In genomic region chr11:64356498-64357411, GRCh38 we compare ENCODE assay signal across 8 cellular contexts. TPM values are rescaled to one million over a fixed set of nuclear protein-coding genes. Genes with fewer than 3 reads are reported as not detected.
DNase-seq lines count a peak whose midpoint lies in the region; ATAC-seq and TF ChIP-seq lines count a peak whose summit lies in the region.

No MANE protein-coding gene starts in this region.

- no peaks in the 10 kb centered on the region for H3K27me3 Mint-ChIP-seq in CD14-positive monocyte (ENCODE audit: low read depth in 3 of 3)
- H3K27me3 Mint-ChIP-seq in naive thymus-derived CD8-positive, alpha-beta T cell: no peaks in the 10 kb centered on the region

- peaks cover 46% of the 10 kb centered on the region for H3K4me1 Mint-ChIP-seq in CD14-positive monocyte
- H3K4me1 Mint-ChIP-seq in naive thymus-derived CD8-positive, alpha-beta T cell: peaks cover 11 to 39% (median 32%) of the 10 kb centered on the region in 4 donors

- H3K4me3 ChIP-seq in GM12864 (ENCODE audit: low read depth, low read length): no peak overlapping the region

- H3K36me3 Mint-ChIP-seq in CD14-positive monocyte: peaks cover 26 to 56% of the 10 kb centered on the region in 2 donors
- peaks cover 0 to 9% (median 0%) of the 10 kb centered on the region in 3 donors for H3K36me3 Mint-ChIP-seq in naive thymus-derived CD8-positive, alpha-beta T cell

- H3K27ac Mint-ChIP-seq in CD14-positive monocyte: peak overlapping the region in 3 of 7 donors; percentile 9 to 57 (median 30)
- peak overlapping the region in 3 of 10 donors; percentile 41 to 74 (median 47) for H3K27ac Mint-ChIP-seq in naive thymus-derived CD8-positive, alpha-beta T cell

- intact Hi-C loops in CD14-positive monocyte (cut with micrococcal nuclease): loop anchor here (5.0 kb wide), 1 partner anchor 39 kb away; the partner anchor contains the start of genes PRDX5 (in 2 of the 2) and TRMT112 (in 2 of the 2)

- no peaks in the 10 kb centered on the region for H3K9me3 Mint-ChIP-seq in CD14-positive monocyte
- no peaks in the 10 kb centered on the region for H3K9me3 Mint-ChIP-seq in naive thymus-derived CD8-positive, alpha-beta T cell

- ATAC-seq in naive thymus-derived CD8-positive, alpha-beta T cell: no peak
- ATAC-seq in GM18873 (IDR thresholded peaks at IDR 0.05; ENCODE audit: low FRiP score, unreplicated experiment) (no peak), HG02840 (IDR thresholded peaks at IDR 0.05; ENCODE audit: low FRiP score, unreplicated experiment) (no peak)

- DNase-seq in CD14-positive monocyte (ENCODE audit: low spot score) (no peak), GM12864 (ENCODE audit: low read depth) (no peak), NOMO-1 treated with DMSO at 0.1 percent for 48 hours (lab: John Stamatoyannopoulos, UW; ENCODE audit: unreplicated experiment) (peak; percentile 17), astrocyte of the hippocampus (ENCODE audit: low read depth, low spot score) (peak; percentile 56), germinal center (ENCODE audit: low spot score) (no peak)
- DNase-seq in naive thymus-derived CD8-positive, alpha-beta T cell: peak in 1 of 10 donors; percentile 53

- POLR2A ChIA-PET in naive thymus-derived CD8-positive, alpha-beta T cell (lab: Charles Lee): interaction anchor here (0.5 to 4.7 kb wide), 3 partner anchors 11 to 707 kb away, joined by 3 to 27 read pairs (median 3); partner anchors contain the start of gene CCDC88B

- TF ChIP-seq CTCF in CD14-positive monocyte (IDR thresholded peaks at IDR 0.05) (peak; percentile 19), GM12864 (IDR thresholded peaks at IDR 0.05; ENCODE audit: low read depth, low read length, missing control alignments) (peak; percentile 39)

- H3K4me3 Mint-ChIP-seq in CD14-positive monocyte: no peak overlapping the region
- peak overlapping the region in 8 of 10 donors; percentile 37 to 76 (median 55) for H3K4me3 Mint-ChIP-seq in naive thymus-derived CD8-positive, alpha-beta T cell

RNA-seq across cellular contexts. Expression of gene RPS6KA4, which starts 2.2 kb away (rescaled TPM):
- polyA plus RNA-seq in CD14-positive monocyte: 10 to 100 TPM; 16.2 to 24.5 TPM
- total RNA-seq in naive thymus-derived CD8-positive, alpha-beta T cell: 10 to 100 TPM; 21.0 to 23.3 TPM
- 1 to 10 TPM; 4.3 to 5.1 (median 5.1) TPM for polyA plus RNA-seq in naive thymus-derived CD8-positive, alpha-beta T cell

RNA-seq across cellular contexts. Expression of gene CCDC88B, which starts 16.8 kb away (rescaled TPM):
- polyA plus RNA-seq in CD14-positive monocyte: 10 to 100 TPM in 1 of 2 donors, 1 to 10 TPM in 1; 8.2 to 18.9 TPM
- 100 to 1,000 TPM; 112 to 119 TPM for total RNA-seq in naive thymus-derived CD8-positive, alpha-beta T cell
- 10 to 100 TPM; 10.4 to 37.0 (median 19.2) TPM for polyA plus RNA-seq in naive thymus-derived CD8-positive, alpha-beta T cell

RNA-seq across cellular contexts. Expression of gene PRDX5, which starts 38.8 kb away (rescaled TPM):
- 100 to 1,000 TPM; 286 to 318 TPM for polyA plus RNA-seq in CD14-positive monocyte
- total RNA-seq in naive thymus-derived CD8-positive, alpha-beta T cell: 10 to 100 TPM; 47.5 to 51.5 TPM
- polyA plus RNA-seq in naive thymus-derived CD8-positive, alpha-beta T cell: 100 to 1,000 TPM; 186 to 239 (median 206) TPM

RNA-seq across cellular contexts. Expression of gene TRMT112, which starts 39.4 kb away (rescaled TPM):
- polyA plus RNA-seq in CD14-positive monocyte: 100 to 1,000 TPM; 254 to 298 TPM
- 100 to 1,000 TPM; 159 to 162 TPM for total RNA-seq in naive thymus-derived CD8-positive, alpha-beta T cell
- polyA plus RNA-seq in naive thymus-derived CD8-positive, alpha-beta T cell: 100 to 1,000 TPM; 509 to 524 (median 515) TPM

RNA-seq across cellular contexts. Expression of gene ESRRA, which starts 51.4 kb away (rescaled TPM):
- 10 to 100 TPM; 15.3 to 18.3 TPM for polyA plus RNA-seq in CD14-positive monocyte
- 10 to 100 TPM; 19.9 to 24.9 TPM for total RNA-seq in naive thymus-derived CD8-positive, alpha-beta T cell
- 1 to 10 TPM; 3.5 to 9.1 (median 4.8) TPM for polyA plus RNA-seq in naive thymus-derived CD8-positive, alpha-beta T cell

Comparison
In these comparisons a context has a peak if more than half of its experiments do, and no peak if none do; other contexts are left out.
1. DNase-seq: peak in NOMO-1 treated with DMSO at 0.1 percent for 48 hours (single experiment) and astrocyte of the hippocampus (single experiment); none in CD14-positive monocyte (single experiment), GM12864 (single experiment) and germinal center (single experiment).
2. H3K4me3 Mint-ChIP-seq: peak in naive thymus-derived CD8-positive, alpha-beta T cell (8 of 10); none in CD14-positive monocyte (0 of 2).